Comparison of ENCODE assay signal across 9 cellular contexts in the genomic region with DNA sequence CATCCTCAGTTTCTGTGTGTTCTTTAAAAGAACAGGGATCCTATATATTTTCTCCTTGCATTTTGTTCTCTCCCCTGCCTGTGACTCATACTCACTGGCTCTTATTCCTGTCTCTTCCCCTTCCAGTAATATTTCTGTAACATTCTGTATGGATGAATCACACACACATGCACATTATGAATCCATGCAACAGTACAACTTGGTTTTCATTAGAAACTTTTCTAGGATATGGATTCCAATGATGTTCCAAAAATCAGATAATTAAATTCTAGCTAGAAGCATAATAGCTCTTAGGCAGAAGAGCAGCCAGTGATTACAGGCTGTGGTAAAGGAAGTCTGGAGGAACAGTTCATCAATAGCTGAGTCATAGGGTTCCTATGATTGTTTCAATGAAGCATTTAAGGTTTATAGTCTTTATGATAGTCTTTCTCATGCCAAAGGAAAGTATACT.
A peak's percentile ranks its signal among the peaks of the same experiment; 100 is the strongest.
DNase-seq lines count a peak whose midpoint lies in the region; ATAC-seq, FAIRE-seq and TF ChIP-seq lines count a peak whose summit lies in the region.
"Had no signal": no experiment of that assay in that cellular context is flagged by ENCODE, and none has a peak within 500 bp of the region (broad histone marks: within the 10 kb centered on the region; RNA-seq: fewer than 3 reads in every experiment).

No MANE protein-coding gene starts in this region.

- H3K79me2 ChIP-seq in astrocyte (ENCODE audit: insufficient read depth, low read length) = no peaks in the 10 kb centered on the region

- H3K9me3 Mint-ChIP-seq in astrocyte (ENCODE audit: unreplicated experiment) = peaks cover 6% of the 10 kb centered on the region

- ATAC-seq in thoracic aorta (ENCODE audit: insufficient number of reproducible peaks, low FRiP score, low read depth) (peak; percentile 88), GM21737 (IDR thresholded peaks at IDR 0.05; ENCODE audit: unreplicated experiment) (no peak), GM21367 (IDR thresholded peaks at IDR 0.05; ENCODE audit: unreplicated experiment) (no peak)

- no peaks in the 10 kb centered on the region for H3K27me3 ChIP-seq in astrocyte (ENCODE audit: insufficient read depth, low read length)
- H3K27me3 ChIP-seq in thoracic aorta (replicated peaks; ENCODE audit: insufficient read depth) = no peaks in the 10 kb centered on the region

- peak; percentile 98 for FAIRE-seq in astrocyte (lab: Jason Lieb, UNC)

- H3K4me2 ChIP-seq in astrocyte (ENCODE audit: low read length) = peak overlapping the region; percentile 83

- H4K20me1 ChIP-seq in astrocyte (ENCODE audit: insufficient read depth, low read length) = no peaks in the 10 kb centered on the region

- H3K36me3 ChIP-seq in astrocyte (ENCODE audit: insufficient read depth, low read length) (no peaks in the 10 kb centered on the region), thoracic aorta (no peaks in the 10 kb centered on the region)

- H2AFZ ChIP-seq in astrocyte (ENCODE audit: low read depth, low read length) = peak overlapping the region; percentile 64

- peak overlapping the region; percentile 34 for H3K4me3 ChIP-seq in astrocyte (ENCODE audit: insufficient read depth, low read depth, low read length)
- H3K4me3 ChIP-seq in thoracic aorta = peak overlapping the region; percentile 10

- H3K27me3 Mint-ChIP-seq in astrocyte (ENCODE audit: low read depth, unreplicated experiment) = no peaks in the 10 kb centered on the region

- peak overlapping the region; percentile 93 for H3K27ac ChIP-seq in astrocyte (ENCODE audit: low read depth, low read length)
- peak overlapping the region; percentile 56 to 78 for H3K27ac ChIP-seq in thoracic aorta

- H3K9ac ChIP-seq in astrocyte (ENCODE audit: low read length) = peak overlapping the region; percentile 73

- peak overlapping the region; percentile 37 for H3K4me3 Mint-ChIP-seq in astrocyte (ENCODE audit: unreplicated experiment)

- TF ChIP-seq CTCF in astrocyte (IDR thresholded peaks at IDR 0.05; ENCODE audit: insufficient read depth, low read depth, low read length) = no peak
- TF ChIP-seq CTCF in thoracic aorta (IDR thresholded peaks at IDR 0.05) = no peak

- H3K4me1 ChIP-seq in astrocyte (ENCODE audit: insufficient read depth, low read length) (peaks cover 12% of the 10 kb centered on the region), thoracic aorta (ENCODE audit: control insufficient read depth in 1 of 2, low read depth in 2 of 2) (peaks cover 12 to 19% of the 10 kb centered on the region in 2 donors)

- H3K9me3 ChIP-seq in astrocyte (ENCODE audit: insufficient read depth, low read depth, low read length) (no peaks in the 10 kb centered on the region), thoracic aorta (no peaks in the 10 kb centered on the region)

- H3K27ac Mint-ChIP-seq in astrocyte (ENCODE audit: unreplicated experiment) = peak overlapping the region; percentile 92

- DNase-seq in HPDE6-E6E7 (ENCODE audit: extremely low spot score) (peak; percentile 80), astrocyte (ENCODE audit: low read depth) (peak; percentile 94), inferior parietal cortex (ENCODE audit: extremely low spot score) (peak; percentile 42), thoracic aorta (ENCODE audit: low spot score) (no peak), NCI-H526 (lab: John Stamatoyannopoulos, UW) (no peak), KG1 (lab: John Stamatoyannopoulos, UW) (no peak)
- DNase-seq: NCI-H1048 had no signal

- H3K36me3 Mint-ChIP-seq in astrocyte (ENCODE audit: low read depth, unreplicated experiment) = no peaks in the 10 kb centered on the region

- H3K4me1 Mint-ChIP-seq in astrocyte (ENCODE audit: low read depth, unreplicated experiment) = peaks cover 28% of the 10 kb centered on the region

Comparison
In these comparisons a context has a peak if more than half of its experiments do, and no peak if none do; other contexts are left out.
1. DNase-seq: peak in HPDE6-E6E7 (single experiment), astrocyte (single experiment) and inferior parietal cortex (single experiment); none in thoracic aorta (single experiment), NCI-H526 (0 of 2) and KG1 (single experiment).